Comparison of ENCODE assay signal across 13 cellular contexts in the genomic region with DNA sequence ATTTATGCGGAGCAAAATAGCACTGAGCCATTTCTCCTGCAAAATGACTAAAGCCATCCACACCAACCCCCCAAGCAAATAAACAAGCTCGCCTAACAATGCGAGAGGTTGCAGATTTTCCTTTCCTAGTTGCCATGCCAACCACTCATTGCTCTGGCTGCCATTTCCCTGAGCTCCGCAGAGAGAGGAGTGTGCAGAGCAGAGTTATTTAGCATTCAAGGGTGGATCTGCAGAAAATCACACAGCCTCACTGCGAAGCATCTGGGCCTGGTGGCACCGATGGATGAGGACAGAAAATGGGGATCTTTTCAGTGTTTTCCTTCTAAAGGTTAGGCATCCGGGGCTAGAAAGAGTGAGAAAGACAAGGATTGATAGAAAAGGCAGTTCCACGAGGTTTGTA.
DNase-seq lines count a peak whose midpoint lies in the region; ATAC-seq and TF ChIP-seq lines count a peak whose summit lies in the region.
"Had no signal": no experiment of that assay in that cellular context is flagged by ENCODE, and none has a peak within 500 bp of the region (broad histone marks: within the 10 kb centered on the region; RNA-seq: fewer than 3 reads in every experiment).

No MANE protein-coding gene starts in this region.

- no peak overlapping the region for H3K4me3 Mint-ChIP-seq in activated T-cell treated with anti-CD3 and anti-CD28 coated beads, Interleukin-2, amount 50 U/mL, for 72 hours
- H3K4me3 Mint-ChIP-seq: stimulated activated naive CD8-positive, alpha-beta T cell treated with anti-CD3 and anti-CD28 coated beads, Interleukin-15, Interleukin-2, amounts not matched to agents 100 ng/mL and 50 ng/mL, for 24 hours had no signal

- TF ChIP-seq RAD21 in neural cell (conservative IDR thresholded peaks at IDR 0.05), result peak; percentile 43

- H3K9me2 ChIP-seq in neural cell (ENCODE audit: insufficient read depth, low read length), result no peaks in the 10 kb centered on the region

- no peaks in the 10 kb centered on the region for H3K9me3 Mint-ChIP-seq in activated T-cell treated with anti-CD3 and anti-CD28 coated beads, Interleukin-2, amount 50 U/mL, for 72 hours
- H3K9me3 Mint-ChIP-seq: activated naive CD4-positive, alpha-beta T cell treated with anti-CD3 and anti-CD28 coated beads, Interleukin-2, amount 50 U/mL, for 72 hours had no signal

- no peak for ATAC-seq in activated T-cell treated with anti-CD3 and anti-CD28 coated beads, Interleukin-2, amount 50 U/mL, for 72 hours (replicated peaks in 1 of 2)
- ATAC-seq: activated naive CD4-positive, alpha-beta T cell treated with anti-CD3 and anti-CD28 coated beads, Interleukin-2, amount 50 U/mL, for 72 hours had no signal

- H3K79me2 ChIP-seq in neural cell (replicated peaks; ENCODE audit: insufficient read depth, low read length), result peaks cover 89% of the 10 kb centered on the region

- H2AFZ ChIP-seq in neural cell (ENCODE audit: low read depth, low read length), result no peak overlapping the region

- no peaks in the 10 kb centered on the region for H3K4me1 Mint-ChIP-seq in activated T-cell treated with anti-CD3 and anti-CD28 coated beads, Interleukin-2, amount 50 U/mL, for 72 hours (ENCODE audit: low read depth)

- intact Hi-C loops in thyroid gland (cut with DNase I), result no loop called here

- 0 out of 2 replicates have a peak overlapping the region, but pooled peaks have one; percentile 4 for H3K9ac ChIP-seq in HUES48 (ENCODE audit: low read depth, low read length)
- H3K9ac ChIP-seq in neural cell (ENCODE audit: low read length), result peak overlapping the region; percentile 70

- H3K27me3 ChIP-seq in HUES48 (ENCODE audit: control insufficient read depth, insufficient read depth, low read length) (no peaks in the 10 kb centered on the region), neural cell (ENCODE audit: insufficient read depth, low read depth, low read length) (no peaks in the 10 kb centered on the region), thyroid gland (no peaks in the 10 kb centered on the region)

- H3K27ac ChIP-seq in HUES48 (ENCODE audit: low read depth, low read length) (no peak overlapping the region), neural cell (ENCODE audit: low read length) (peak overlapping the region; percentile 86), thyroid gland (no peak overlapping the region)

- H3K36me3 Mint-ChIP-seq in activated T-cell treated with anti-CD3 and anti-CD28 coated beads, Interleukin-2, amount 50 U/mL, for 72 hours (ENCODE audit: insufficient read depth in 2 of 2), result no peaks in the 10 kb centered on the region
- H3K36me3 Mint-ChIP-seq: activated naive CD4-positive, alpha-beta T cell treated with anti-CD3 and anti-CD28 coated beads, Interleukin-2, amount 50 U/mL, for 72 hours had no signal

- peaks cover 10% of the 10 kb centered on the region for H3F3A ChIP-seq in neural cell (ENCODE audit: insufficient read depth, low read length, poor library complexity, severe bottlenecking)

- no peaks in the 10 kb centered on the region for H3K36me3 ChIP-seq in HUES48 (ENCODE audit: control insufficient read depth, insufficient read depth, low read length)
- peaks cover 7% of the 10 kb centered on the region for H3K36me3 ChIP-seq in neural cell (ENCODE audit: insufficient read depth, low read length)
- no peaks in the 10 kb centered on the region for H3K36me3 ChIP-seq in thyroid gland

- H3K9me3 ChIP-seq in HUES48 (ENCODE audit: control insufficient read depth, insufficient read depth, low read length) (no peaks in the 10 kb centered on the region), neural cell (ENCODE audit: low read length) (no peaks in the 10 kb centered on the region), thyroid gland (no peaks in the 10 kb centered on the region)

- TF ChIP-seq POLR2A in thyroid gland (IDR thresholded peaks at IDR 0.05), result no peak

- H4K20me1 ChIP-seq in neural cell (ENCODE audit: insufficient read depth), result peaks cover 4% of the 10 kb centered on the region

- peaks cover 18% of the 10 kb centered on the region for H3K4me1 ChIP-seq in HUES48 (ENCODE audit: control insufficient read depth, insufficient read depth, low read length)
- no peaks in the 10 kb centered on the region for H3K4me1 ChIP-seq in thyroid gland

- DNase-seq in NCI-H446 treated with DMSO at 0.1 percent for 48 hours (lab: John Stamatoyannopoulos, UW), result peak; percentile 19
- peak; percentile 59 for DNase-seq in ecto neural progenitor cell (ENCODE audit: low spot score)
- DNase-seq in activated T-cell treated with anti-CD3 and anti-CD28 coated beads, Interleukin-2, amount 50 U/mL, for 72 hours, result no peak
- no peak for DNase-seq in thyroid gland
- no peak for DNase-seq in NCI-H1694 (lab: John Stamatoyannopoulos, UW)
- DNase-seq in stimulated activated CD4-positive, alpha-beta T cell treated with anti-CD3 and anti-CD28 coated beads, Interleukin-4, amount 100 ng/mL, for 1 hour, result no peak
- DNase-seq: activated CD8-positive, alpha-beta memory T cell treated with anti-CD3 and anti-CD28 coated beads for 24 hours; NCI-H1048; stimulated activated CD4-positive, alpha-beta T cell treated with anti-CD3 and anti-CD28 coated beads, Interleukin-4, amount 100 ng/mL, for 24 hours had no signal

- no peaks in the 10 kb centered on the region for H3K27me3 Mint-ChIP-seq in activated T-cell treated with anti-CD3 and anti-CD28 coated beads, Interleukin-2, amount 50 U/mL, for 72 hours (ENCODE audit: low read depth)
- H3K27me3 Mint-ChIP-seq: stimulated activated naive CD8-positive, alpha-beta T cell treated with anti-CD3 and anti-CD28 coated beads, Interleukin-15, Interleukin-2, amounts not matched to agents 100 ng/mL and 50 ng/mL, for 24 hours had no signal

- no peak overlapping the region for H3K27ac Mint-ChIP-seq in activated T-cell treated with anti-CD3 and anti-CD28 coated beads, Interleukin-2, amount 50 U/mL, for 72 hours
- H3K27ac Mint-ChIP-seq: activated naive CD4-positive, alpha-beta T cell treated with anti-CD3 and anti-CD28 coated beads, Interleukin-2, amount 50 U/mL, for 72 hours; stimulated activated naive CD8-positive, alpha-beta T cell treated with anti-CD3 and anti-CD28 coated beads, Interleukin-15, Interleukin-2, amounts not matched to agents 100 ng/mL and 50 ng/mL, for 24 hours had no signal

- peak; percentile 65 for TF ChIP-seq EP300 in neural cell (conservative IDR thresholded peaks at IDR 0.05; ENCODE audit: poor library complexity, severe bottlenecking)

- TF ChIP-seq CTCF in neural cell (IDR thresholded peaks at IDR 0.05; ENCODE audit: poor library complexity, severe bottlenecking), result no peak
- no peak for TF ChIP-seq CTCF in thyroid gland (IDR thresholded peaks at IDR 0.05)

- H3K4me3 ChIP-seq in HUES48 (ENCODE audit: low read depth, low read length) (peak overlapping the region; percentile 31; the same call in 1 of the 2 replicates), neural cell (ENCODE audit: low read length) (peak overlapping the region; percentile 65), thyroid gland (replicated peaks in 1 of 3) (no peak overlapping the region)

- 67 to 72% methylated on average over 8 of the region's 8 CpGs for WGBS in thyroid gland, 2 donors

- peak overlapping the region; percentile 92 for H3K4me2 ChIP-seq in neural cell (ENCODE audit: low read length)

TF ChIP-seq in neural cell, 6 proteins besides CTCF, POLR2A, EP300 and RAD21:
- TF ChIP-seq MXI1 (conservative IDR thresholded peaks at IDR 0.05; ENCODE audit: poor library complexity, severe bottlenecking) (peak; percentile 90), TAF1 (IDR thresholded peaks at IDR 0.05; ENCODE audit: low read depth) (peak; percentile 48), EZH2 (IDR thresholded peaks at IDR 0.05; ENCODE audit: borderline replicate concordance, insufficient read depth, low read length, poor library complexity, severe bottlenecking) (no peak), SMC3 (conservative IDR thresholded peaks at IDR 0.05; ENCODE audit: poor library complexity) (peak; percentile 51), POLR2AphosphoS5 (IDR thresholded peaks at IDR 0.05) (peak; percentile 82)
- TF ChIP-seq, protein P1, sequence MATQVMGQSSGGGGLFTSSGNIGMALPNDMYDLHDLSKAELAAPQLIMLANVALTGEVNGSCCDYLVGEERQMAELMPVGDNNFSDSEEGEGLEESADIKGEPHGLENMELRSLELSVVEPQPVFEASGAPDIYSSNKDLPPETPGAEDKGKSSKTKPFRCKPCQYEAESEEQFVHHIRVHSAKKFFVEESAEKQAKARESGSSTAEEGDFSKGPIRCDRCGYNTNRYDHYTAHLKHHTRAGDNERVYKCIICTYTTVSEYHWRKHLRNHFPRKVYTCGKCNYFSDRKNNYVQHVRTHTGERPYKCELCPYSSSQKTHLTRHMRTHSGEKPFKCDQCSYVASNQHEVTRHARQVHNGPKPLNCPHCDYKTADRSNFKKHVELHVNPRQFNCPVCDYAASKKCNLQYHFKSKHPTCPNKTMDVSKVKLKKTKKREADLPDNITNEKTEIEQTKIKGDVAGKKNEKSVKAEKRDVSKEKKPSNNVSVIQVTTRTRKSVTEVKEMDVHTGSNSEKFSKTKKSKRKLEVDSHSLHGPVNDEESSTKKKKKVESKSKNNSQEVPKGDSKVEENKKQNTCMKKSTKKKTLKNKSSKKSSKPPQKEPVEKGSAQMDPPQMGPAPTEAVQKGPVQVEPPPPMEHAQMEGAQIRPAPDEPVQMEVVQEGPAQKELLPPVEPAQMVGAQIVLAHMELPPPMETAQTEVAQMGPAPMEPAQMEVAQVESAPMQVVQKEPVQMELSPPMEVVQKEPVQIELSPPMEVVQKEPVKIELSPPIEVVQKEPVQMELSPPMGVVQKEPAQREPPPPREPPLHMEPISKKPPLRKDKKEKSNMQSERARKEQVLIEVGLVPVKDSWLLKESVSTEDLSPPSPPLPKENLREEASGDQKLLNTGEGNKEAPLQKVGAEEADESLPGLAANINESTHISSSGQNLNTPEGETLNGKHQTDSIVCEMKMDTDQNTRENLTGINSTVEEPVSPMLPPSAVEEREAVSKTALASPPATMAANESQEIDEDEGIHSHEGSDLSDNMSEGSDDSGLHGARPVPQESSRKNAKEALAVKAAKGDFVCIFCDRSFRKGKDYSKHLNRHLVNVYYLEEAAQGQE (IDR thresholded peaks at IDR 0.05; ENCODE audit: borderline replicate concordance), result peak; percentile 84

Comparison
In these comparisons a context has a peak if more than half of its experiments do, and no peak if none do; other contexts are left out.
1. H3K4me3 ChIP-seq: peak in HUES48 (single experiment) and neural cell (single experiment); none in thyroid gland (0 of 3).
2. DNase-seq: peak in NCI-H446 treated with DMSO at 0.1 percent for 48 hours (single experiment) and ecto neural progenitor cell (single experiment); none in activated T-cell treated with anti-CD3 and anti-CD28 coated beads, Interleukin-2, amount 50 U/mL, for 72 hours (0 of 2), thyroid gland (0 of 2), NCI-H1694 (single experiment) and stimulated activated CD4-positive, alpha-beta T cell treated with anti-CD3 and anti-CD28 coated beads, Interleukin-4, amount 100 ng/mL, for 1 hour (single experiment).